ENCODE assay signal across 22 cellular contexts in the genomic region with DNA sequence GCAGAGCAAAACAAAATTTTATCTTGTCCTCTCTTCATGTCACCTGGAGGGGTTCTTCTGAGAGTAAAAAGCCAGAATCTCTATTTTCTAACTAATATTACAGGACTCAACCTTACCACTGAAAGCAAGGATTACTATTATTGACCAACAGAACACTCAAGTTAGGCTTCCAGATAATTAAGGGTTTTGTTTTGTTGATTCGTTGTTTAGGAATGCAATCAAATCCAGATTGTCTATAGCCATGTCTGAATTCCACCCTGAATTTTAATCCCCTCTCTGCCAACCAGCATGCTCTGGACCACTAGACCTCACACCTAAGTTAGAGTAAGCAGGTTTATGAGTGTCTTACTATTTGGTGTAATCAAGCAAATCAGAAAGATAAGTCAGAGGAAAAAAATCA.
"Had no signal": no experiment of that assay in that cellular context is flagged by ENCODE, and none has a peak within 500 bp of the region (broad histone marks: within the 10 kb centered on the region; RNA-seq: fewer than 3 reads in every experiment).

No MANE protein-coding gene starts in this region.

- DNase-seq: activated CD4-positive, alpha-beta T cell treated with anti-CD3 and anti-CD28 coated beads for 36 hours; activated CD4-positive, alpha-beta T cell treated with anti-CD3 and anti-CD28 coated beads, Interleukin-2, amount 50 U/mL, for 48 hours; activated gamma-delta T cell treated with Interleukin-2 at 50 U/mL for 16 hours; cerebellar nuclear complex; cortex of kidney; foreskin melanocyte; hypothalamus; islet precursor cell; left colon; lower lobe of right lung; stimulated activated CD4-positive, alpha-beta T cell treated with anti-CD3 and anti-CD28 coated beads, Interleukin-2, amount 100 ng/mL, for 24 hours; stimulated activated naive CD8-positive, alpha-beta T cell treated with anti-CD3 and anti-CD28 coated beads, Interleukin-15, Interleukin-2, amounts not matched to agents 100 U/mL and 50 U/mL, for 24 hours; substantia nigra; uterus had no signal

- H3K27me3 ChIP-seq: esophagus muscularis mucosa, tibial nerve, uterus had no signal

- H3K9me3 ChIP-seq: esophagus muscularis mucosa, lower lobe of right lung, tibial nerve, uterus had no signal

- H3K4me3 Mint-ChIP-seq: activated CD4-positive, alpha-beta T cell treated with anti-CD3 and anti-CD28 coated beads for 36 hours; mesothelial cell of epicardium; natural killer cell treated with Interleukin-12 subunit alpha and Interleukin-12 subunit beta and Interleukin-15 and Interleukin-18, amount 100 ng/mL, for 72 hours; T-helper 2 cell treated with Interferon-gamma antibody and Interleukin-4, amounts not matched to agents 5 μg/mL and 100 μg/mL, for 36 hours; WTC11 had no signal

- H3K9me3 Mint-ChIP-seq: activated naive CD4-positive, alpha-beta T cell treated with anti-CD3 and anti-CD28 coated beads, Interleukin-2, amount 50 U/mL, for 72 hours; mesothelial cell of epicardium; natural killer cell treated with Interleukin-12 subunit alpha and Interleukin-12 subunit beta and Interleukin-15 and Interleukin-18, amount 100 ng/mL, for 72 hours; T-helper 2 cell treated with Interferon-gamma antibody and Interleukin-4, amounts not matched to agents 5 μg/mL and 100 μg/mL, for 36 hours had no signal

- H3K27me3 Mint-ChIP-seq: activated CD4-positive, alpha-beta T cell treated with anti-CD3 and anti-CD28 coated beads for 36 hours; natural killer cell treated with Interleukin-12 subunit alpha and Interleukin-12 subunit beta and Interleukin-15 and Interleukin-18, amount 100 ng/mL, for 72 hours had no signal

- H3K27ac ChIP-seq: esophagus muscularis mucosa, lower lobe of right lung, tibial nerve, uterus had no signal

- ATAC-seq: activated CD4-positive, alpha-beta T cell treated with anti-CD3 and anti-CD28 coated beads for 36 hours; activated naive CD4-positive, alpha-beta T cell treated with anti-CD3 and anti-CD28 coated beads, Interleukin-2, amount 50 U/mL, for 72 hours; left colon; lower lobe of right lung; natural killer cell treated with Interleukin-12 subunit alpha and Interleukin-12 subunit beta and Interleukin-15 and Interleukin-18, amount 100 ng/mL, for 72 hours; stimulated activated naive CD8-positive, alpha-beta T cell treated with anti-CD3 and anti-CD28 coated beads, Interleukin-15, Interleukin-2, amounts not matched to agents 100 U/mL and 50 U/mL, for 24 hours; WTC11 had no signal

- H3K36me3 Mint-ChIP-seq: activated naive CD4-positive, alpha-beta T cell treated with anti-CD3 and anti-CD28 coated beads, Interleukin-2, amount 50 U/mL, for 72 hours; mesothelial cell of epicardium; natural killer cell treated with Interleukin-12 subunit alpha and Interleukin-12 subunit beta and Interleukin-15 and Interleukin-18, amount 100 ng/mL, for 72 hours; WTC11 had no signal

- H3K4me3 ChIP-seq: esophagus muscularis mucosa, lower lobe of right lung, tibial nerve, uterus had no signal

- H3K36me3 ChIP-seq: esophagus muscularis mucosa, lower lobe of right lung, tibial nerve, uterus had no signal

- H3K27ac Mint-ChIP-seq: activated CD4-positive, alpha-beta T cell treated with anti-CD3 and anti-CD28 coated beads for 36 hours; activated naive CD4-positive, alpha-beta T cell treated with anti-CD3 and anti-CD28 coated beads, Interleukin-2, amount 50 U/mL, for 72 hours; mesothelial cell of epicardium; natural killer cell treated with Interleukin-12 subunit alpha and Interleukin-12 subunit beta and Interleukin-15 and Interleukin-18, amount 100 ng/mL, for 72 hours; T-helper 2 cell treated with Interferon-gamma antibody and Interleukin-4, amounts not matched to agents 5 μg/mL and 100 μg/mL, for 36 hours; WTC11 had no signal

- FAIRE-seq: bronchial epithelial cell had no signal

- H3K4me1 Mint-ChIP-seq: activated CD4-positive, alpha-beta T cell treated with anti-CD3 and anti-CD28 coated beads for 36 hours had no signal
